In genomic region chr18:9925795-9926194, GRCh38 we compare ENCODE assay signal across 20 cellular contexts. TPM values are rescaled to one million over a fixed set of nuclear protein-coding genes. Genes with fewer than 3 reads are reported as not detected.
DNase-seq lines count a peak whose midpoint lies in the region; ATAC-seq and TF ChIP-seq lines count a peak whose summit lies in the region.
"Had no signal": no experiment of that assay in that cellular context is flagged by ENCODE, and none has a peak within 500 bp of the region (broad histone marks: within the 10 kb centered on the region; RNA-seq: fewer than 3 reads in every experiment).

No MANE protein-coding gene starts in this region.

- no peak overlapping the region for H2AK5ac ChIP-seq in H9 (ENCODE audit: insufficient read length, low read length)

- peaks cover 2 to 12% of the 10 kb centered on the region in 2 experiments for H3K36me3 ChIP-seq in SK-N-SH (replicated peaks in 1 of 2; ENCODE audit: control insufficient read depth in 1 of 2, insufficient read depth in 2 of 2, low read length in 1 of 2)
- H3K36me3 ChIP-seq in muscle layer of duodenum (ENCODE audit: control insufficient read depth in 1 of 2, insufficient read depth in 2 of 2, low read length in 2 of 2): no peaks in the 10 kb centered on the region
- H3K36me3 ChIP-seq in tibial artery: no peaks in the 10 kb centered on the region
- H3K36me3 ChIP-seq: lower lobe of right lung had no signal

- peak overlapping the region in 1 of 2 experiments; percentile 71; a peak in 2 of 4 replicates for H3K27ac ChIP-seq in SK-N-SH (ENCODE audit: low read depth in 2 of 2, low read length in 1 of 2)
- H3K27ac ChIP-seq in muscle layer of duodenum (ENCODE audit: low read length): peak overlapping the region; percentile 37
- H3K27ac ChIP-seq in tibial artery: peak overlapping the region; percentile 52 to 64
- H3K27ac ChIP-seq in H9 (ENCODE audit: insufficient read length, low read depth, low read length): no peak overlapping the region
- H3K27ac ChIP-seq: 22Rv1, lower lobe of right lung had no signal

- no peak overlapping the region for H3K23ac ChIP-seq in H9 (ENCODE audit: insufficient read length, low read depth, low read length)

- H4K91ac ChIP-seq in H9 (ENCODE audit: insufficient read length, low read depth, low read length): no peak overlapping the region

- no peak overlapping the region for H2BK12ac ChIP-seq in H9 (ENCODE audit: insufficient read length, low read depth, low read length)

- H3T11ph ChIP-seq in H9 (ENCODE audit: low read length): no peak overlapping the region

- H3K9me3 ChIP-seq in SK-N-SH (no peaks in the 10 kb centered on the region), muscle layer of duodenum (ENCODE audit: control insufficient read depth in 1 of 2, low read length in 2 of 2) (no peaks in the 10 kb centered on the region), tibial artery (no peaks in the 10 kb centered on the region), H9 (ENCODE audit: control insufficient read depth, low read depth, low read length) (no peaks in the 10 kb centered on the region)
- H3K9me3 ChIP-seq: lower lobe of right lung had no signal

- no peak overlapping the region for H4K8ac ChIP-seq in H9 (replicated peaks; ENCODE audit: insufficient read length, low read depth, low read length)

- H4K20me1 ChIP-seq in SK-N-SH (ENCODE audit: insufficient read depth) (peaks cover 98% of the 10 kb centered on the region), H9 (ENCODE audit: control insufficient read depth, insufficient read depth, insufficient read length) (no peaks in the 10 kb centered on the region)

- H3K23me2 ChIP-seq in H9 (ENCODE audit: insufficient read length, low read depth, low read length, poor library complexity, severe bottlenecking): no peaks in the 10 kb centered on the region

- H3K9ac ChIP-seq in SK-N-SH: peak overlapping the region; percentile 30; the same call in 1 of the 2 replicates
- no peak overlapping the region for H3K9ac ChIP-seq in H9 (ENCODE audit: extremely low read depth, insufficient read length, low read length)

- no peaks in the 10 kb centered on the region for H3K27me3 Mint-ChIP-seq in chondrocyte (ENCODE audit: low read depth)
- no peaks in the 10 kb centered on the region for H3K27me3 Mint-ChIP-seq in H9 (ENCODE audit: low read depth)
- H3K27me3 Mint-ChIP-seq: activated naive CD4-positive, alpha-beta T cell treated with anti-CD3 and anti-CD28 coated beads, Interleukin-2, amount 10 ng/mL, durations not matched to agents 7 days and 5 days had no signal

- H3K56ac ChIP-seq in H9 (ENCODE audit: insufficient read length, low read depth, low read length): no peak overlapping the region

- H3K18ac ChIP-seq in H9 (ENCODE audit: insufficient read length, low read depth, low read length): no peak overlapping the region

- H3K27ac Mint-ChIP-seq in chondrocyte (ENCODE audit: unreplicated experiment) (peak overlapping the region; percentile 60), H9 (no peak overlapping the region)
- H3K27ac Mint-ChIP-seq: activated naive CD4-positive, alpha-beta T cell treated with anti-CD3 and anti-CD28 coated beads, Interleukin-2, amount 10 ng/mL, durations not matched to agents 7 days and 5 days had no signal

- ATAC-seq in SK-N-SH treated with all-trans-retinoic acid at 6 μM for 48 hours: no peak
- no peak for ATAC-seq in GM18868 (IDR thresholded peaks at IDR 0.05; ENCODE audit: unreplicated experiment)

- H3K4me1 Mint-ChIP-seq in chondrocyte (ENCODE audit: low read depth) (peaks cover 60% of the 10 kb centered on the region), H9 (peaks cover 37 to 51% of the 10 kb centered on the region in 2 experiments)

- H3K4ac ChIP-seq in H9 (ENCODE audit: low read depth, low read length): no peak overlapping the region

- no peak overlapping the region for H2BK20ac ChIP-seq in H9 (ENCODE audit: low read depth, low read length, poor library complexity, severe bottlenecking)

- no peaks in the 10 kb centered on the region for H3K36me3 Mint-ChIP-seq in chondrocyte (ENCODE audit: low read depth)
- H3K36me3 Mint-ChIP-seq in H9 (ENCODE audit: insufficient read depth in 1 of 3, low read depth in 3 of 3): no peaks in the 10 kb centered on the region

- peaks cover 4% of the 10 kb centered on the region for H3K79me1 ChIP-seq in H9 (ENCODE audit: insufficient read depth, low read depth, low read length, poor library complexity, severe bottlenecking)

- peaks cover 38% of the 10 kb centered on the region for H3F3A ChIP-seq in SK-N-SH (replicated peaks; ENCODE audit: insufficient read depth)

- POLR2A ChIA-PET in SK-N-SH (lab: Yijun Ruan, JAX): no interaction called here

- H3K9me2 ChIP-seq in SK-N-SH: no peaks in the 10 kb centered on the region

- intact Hi-C loops in tibial artery (cut with DNase I; ENCODE audit: low total_unique reads): no loop called here

- TF ChIP-seq CTCF in SK-N-SH (IDR thresholded peaks at IDR 0.05) (no peak), chondrocyte (IDR thresholded peaks at IDR 0.05) (no peak), tibial artery (IDR thresholded peaks at IDR 0.05) (no peak), H9 (conservative IDR thresholded peaks at IDR 0.05) (no peak)

- TF ChIP-seq EP300 in SK-N-SH (IDR thresholded peaks at IDR 0.05; ENCODE audit: borderline replicate concordance in 1 of 2, low read depth in 1 of 2, low read length in 1 of 2): no peak

- H3K79me2 ChIP-seq in SK-N-SH (ENCODE audit: insufficient read depth) (peaks cover 100% of the 10 kb centered on the region), H9 (ENCODE audit: insufficient read depth, low read length) (peaks cover 34% of the 10 kb centered on the region)

- no peak overlapping the region for H3K14ac ChIP-seq in H9 (ENCODE audit: insufficient read depth, low read length)

- no peak overlapping the region for H4K5ac ChIP-seq in H9 (ENCODE audit: insufficient read length, low read depth, low read length)

- no peak for DNase-seq in SK-N-SH
- DNase-seq in chondrocyte (ENCODE audit: low spot score): no peak
- no peak for DNase-seq in tibial artery
- no peak for DNase-seq in AG08396 (ENCODE audit: low spot score)
- DNase-seq in H9: no peak
- DNase-seq: activated naive CD4-positive, alpha-beta T cell treated with anti-CD3 and anti-CD28 coated beads, Interleukin-2, amount 10 ng/mL, durations not matched to agents 7 days and 5 days; activated T-cell treated with anti-CD3 and anti-CD28 coated beads, Interleukin-2, amount 50 U/mL, for 4 hours; lower lobe of right lung; NCI-H1092; NCI-H2107; NCI-H524 treated with DMSO at 0.1 percent for 48 hours; posterior cingulate gyrus; stimulated activated CD4-positive, alpha-beta T cell treated with anti-CD3 and anti-CD28 coated beads, Interleukin-4, amount 100 ng/mL, for 1 hour; stimulated activated naive CD8-positive, alpha-beta T cell treated with anti-CD3 and anti-CD28 coated beads, Interleukin-15, Interleukin-2, amounts not matched to agents 100 U/mL and 50 U/mL, for 24 hours; trophoblast cell had no signal

- WGBS in SK-N-SH (ENCODE audit: low lambda C conversion rate): 94% methylated on average over 4 of the region's 4 CpGs
- no CpG with 5 or more reads among the region's 4 CpGs for WGBS in H9 (ENCODE audit: extremely low coverage, insufficient read length, low lambda C conversion rate)

- H3K4me1 ChIP-seq in SK-N-SH (ENCODE audit: control insufficient read depth in 1 of 2, insufficient read depth in 2 of 2, low read depth in 1 of 2, low read length in 1 of 2): peaks cover 3 to 56% of the 10 kb centered on the region in 2 experiments; a peak in 3 of 4 replicates
- H3K4me1 ChIP-seq in muscle layer of duodenum (ENCODE audit: control insufficient read depth in 1 of 2, insufficient read depth in 2 of 2, low read length in 2 of 2): peaks cover 9 to 79% of the 10 kb centered on the region in 2 donors
- peaks cover 0 to 98% (median 35%) of the 10 kb centered on the region in 4 donors for H3K4me1 ChIP-seq in tibial artery
- peaks cover under 1% of the 10 kb centered on the region; the same call in 1 of the 2 replicates for H3K4me1 ChIP-seq in H9 (ENCODE audit: insufficient read depth, low read length)

- H3K4me2 ChIP-seq in SK-N-SH (no peak overlapping the region), H9 (ENCODE audit: insufficient read depth, insufficient read length, low read length) (no peak overlapping the region)

- H3K9me3 Mint-ChIP-seq in chondrocyte (ENCODE audit: low read depth) (no peaks in the 10 kb centered on the region), H9 (no peaks in the 10 kb centered on the region)
- H3K9me3 Mint-ChIP-seq: activated naive CD4-positive, alpha-beta T cell treated with anti-CD3 and anti-CD28 coated beads, Interleukin-2, amount 10 ng/mL, durations not matched to agents 7 days and 5 days; activated T-cell treated with anti-CD3 and anti-CD28 coated beads, Interleukin-2, amount 50 U/mL, for 4 hours had no signal

- H3K4me3 Mint-ChIP-seq in chondrocyte (ENCODE audit: unreplicated experiment): no peak overlapping the region
- H3K4me3 Mint-ChIP-seq in H9: no peak overlapping the region
- H3K4me3 Mint-ChIP-seq: activated naive CD4-positive, alpha-beta T cell treated with anti-CD3 and anti-CD28 coated beads, Interleukin-2, amount 10 ng/mL, durations not matched to agents 7 days and 5 days; activated T-cell treated with anti-CD3 and anti-CD28 coated beads, Interleukin-2, amount 50 U/mL, for 4 hours had no signal

- CTCF ChIA-PET in SK-N-SH (lab: Yijun Ruan, JAX): interaction anchor here (0.6 to 1.0 kb wide), 2 partner anchors 23 to 32 kb away, joined by 3 to 4 read pairs; no protein-coding TSS in a partner anchor

- no peak for TF ChIP-seq RAD21 in SK-N-SH (IDR thresholded peaks at IDR 0.05; ENCODE audit: low read length)

- H2BK120ac ChIP-seq in H9 (ENCODE audit: low read depth, low read length, poor library complexity, severe bottlenecking): no peak overlapping the region

- H3K4me3 ChIP-seq in SK-N-SH (ENCODE audit: low read depth in 2 of 2, low read length in 1 of 2) (no peak overlapping the region), muscle layer of duodenum (ENCODE audit: low read depth in 1 of 2, low read length in 2 of 2) (no peak overlapping the region), tibial artery (no peak overlapping the region)
- H3K4me3 ChIP-seq: lower lobe of right lung had no signal

- no peak overlapping the region for H2BK15ac ChIP-seq in H9 (ENCODE audit: low read depth, low read length)

- H3K27me3 ChIP-seq in SK-N-SH (ENCODE audit: insufficient read depth): no peaks in the 10 kb centered on the region
- H3K27me3 ChIP-seq in muscle layer of duodenum (ENCODE audit: low read depth, low read length): no peaks in the 10 kb centered on the region
- no peaks in the 10 kb centered on the region for H3K27me3 ChIP-seq in tibial artery
- H3K27me3 ChIP-seq in H9 (ENCODE audit: insufficient read depth, low read length): no peaks in the 10 kb centered on the region

- H2AFZ ChIP-seq in SK-N-SH (ENCODE audit: low read depth): no peak overlapping the region
- H2AFZ ChIP-seq in H9 (ENCODE audit: low read length): no peak overlapping the region

- H2BK5ac ChIP-seq in H9 (ENCODE audit: insufficient read length, low read length): no peak overlapping the region

RNA-seq across cellular contexts. Expression of gene VAPA, which starts 12.0 kb away (rescaled TPM):
- polyA plus RNA-seq in SK-N-SH (2012; rRNA removed): 109 and 129 TPM in 2 replicates
- polyA plus RNA-seq in SK-N-SH (2012; cell fraction: cytosol; rRNA removed): 167 and 214 TPM in 2 replicates
- 25.1 and 62.3 TPM in 2 replicates for polyA plus RNA-seq in SK-N-SH (2012; cell fraction: nucleus; rRNA removed)
- 125 to 143 TPM (median 141 TPM) in 3 replicates for total RNA-seq in chondrocyte
- total RNA-seq in H9 (2021): 126 and 141 TPM in 2 replicates

RNA-seq across cellular contexts. Expression of gene TXNDC2, which starts 40.0 kb away (rescaled TPM):
- 0.06 and 0.07 TPM in 2 replicates for polyA plus RNA-seq in SK-N-SH (2012; rRNA removed)
- 0.08 TPM in 2 replicates for polyA plus RNA-seq in SK-N-SH (2012; cell fraction: cytosol; rRNA removed)
- 0.06 and 0.07 TPM in 2 replicates for polyA plus RNA-seq in SK-N-SH (2012; cell fraction: nucleus; rRNA removed)
- 0.17 to 0.41 TPM (median 0.28 TPM) in 3 replicates for total RNA-seq in chondrocyte
- total RNA-seq in H9 (2021): 0.28 TPM in 1 of 2 replicates, not detected in the other
- total RNA-seq: activated T-cell treated with anti-CD3 and anti-CD28 coated beads, Interleukin-2, amount 50 U/mL, for 4 hours; HT-29 had no signal
